Comparison of ENCODE assay signal across 9 cellular contexts in the genomic region with DNA sequence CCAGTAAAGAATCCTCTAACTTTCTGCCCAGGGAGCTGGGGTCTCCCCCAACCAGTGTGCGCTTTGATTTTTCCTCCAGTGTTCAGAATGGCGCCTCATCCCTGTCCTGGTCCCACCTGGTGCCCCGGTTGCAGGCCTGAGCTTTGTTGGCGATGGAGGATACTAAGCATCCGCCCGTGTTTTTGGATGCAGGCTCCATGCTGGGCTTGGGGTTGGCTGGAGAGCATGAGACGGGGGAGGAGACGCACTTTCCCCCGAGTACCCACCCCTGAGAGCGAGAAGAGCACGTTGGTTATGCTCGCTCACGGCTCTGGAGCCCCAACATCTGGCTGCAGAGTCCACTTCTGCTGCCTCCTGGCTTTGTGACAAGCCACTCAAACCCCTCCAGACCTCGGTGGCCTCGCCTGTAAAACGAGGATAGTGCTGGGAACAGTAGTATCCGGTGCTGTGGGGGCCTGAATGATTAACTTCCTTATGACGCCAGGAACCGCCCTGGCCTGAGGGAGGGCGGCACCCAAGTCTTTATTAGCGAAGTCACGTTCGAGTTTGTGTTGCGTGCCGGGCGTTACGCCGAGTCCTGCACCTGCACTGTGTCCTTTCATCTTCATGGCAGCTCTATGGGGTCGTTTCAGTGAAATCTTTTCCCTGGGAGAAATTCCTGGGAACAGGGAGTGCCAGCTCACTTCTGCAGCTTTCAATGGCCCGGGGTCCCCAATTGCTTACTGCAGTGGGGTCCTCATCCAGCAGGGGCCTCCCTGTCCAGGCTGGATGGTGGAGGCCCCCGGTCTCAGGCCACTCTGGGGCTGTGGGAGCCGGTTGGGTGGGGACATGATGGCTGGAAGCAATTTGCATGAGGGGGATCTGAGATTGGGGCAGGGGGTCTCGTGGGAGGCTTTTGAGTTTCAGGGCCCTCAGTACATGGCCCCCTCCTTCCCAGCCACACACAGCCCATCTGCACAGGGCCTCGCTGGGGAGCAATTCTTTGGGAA. TPM values are rescaled to one million over a fixed set of nuclear protein-coding genes. Genes with fewer than 3 reads are reported as not detected.
DNase-seq lines count a peak whose midpoint lies in the region; ATAC-seq, FAIRE-seq and TF ChIP-seq lines count a peak whose summit lies in the region.
"Had no signal": no experiment of that assay in that cellular context is flagged by ENCODE, and none has a peak within 500 bp of the region (broad histone marks: within the 10 kb centered on the region; RNA-seq: fewer than 3 reads in every experiment).

No MANE protein-coding gene starts in this region.

- no peaks in the 10 kb centered on the region for H3K27me3 ChIP-seq in ascending aorta

- peaks cover 2% of the 10 kb centered on the region for H3K36me3 Mint-ChIP-seq in activated naive CD8-positive, alpha-beta T cell treated with anti-CD3 and anti-CD28 coated beads, Interleukin-2, amount 50 U/mL, for 24 hours (ENCODE audit: low read depth)
- no peaks in the 10 kb centered on the region for H3K36me3 Mint-ChIP-seq in stimulated activated effector memory CD8-positive, alpha-beta T cell treated with anti-CD3 and anti-CD28 coated beads, Interleukin-12 subunit alpha, Interleukin-12 subunit beta, amount 100 ng/mL, for 72 hours

- ATAC-seq in activated naive CD8-positive, alpha-beta T cell treated with anti-CD3 and anti-CD28 coated beads, Interleukin-2, amount 50 U/mL, for 24 hours: peak; percentile 13
- ATAC-seq in stimulated activated effector memory CD8-positive, alpha-beta T cell treated with anti-CD3 and anti-CD28 coated beads, Interleukin-12 subunit alpha, Interleukin-12 subunit beta, amount 100 ng/mL, for 72 hours: peak; percentile 15
- ATAC-seq in HG03095 (IDR thresholded peaks at IDR 0.05; ENCODE audit: unreplicated experiment) (no peak), GM21529 (IDR thresholded peaks at IDR 0.05; ENCODE audit: unreplicated experiment) (no peak)

- intact Hi-C loops in ascending aorta (cut with DNase I): no loop called here

- DNase-seq in HTR-8/SVneo (ENCODE audit: insufficient read length, low spot score) (no peak), iris pigment epithelial cell (ENCODE audit: low read depth) (peak; percentile 16), ascending aorta (ENCODE audit: low spot score in 2 of 2) (no peak)
- DNase-seq in activated naive CD8-positive, alpha-beta T cell treated with anti-CD3 and anti-CD28 coated beads, Interleukin-2, amount 50 U/mL, for 24 hours: no peak
- DNase-seq in stimulated activated effector memory CD8-positive, alpha-beta T cell treated with anti-CD3 and anti-CD28 coated beads, Interleukin-12 subunit alpha, Interleukin-12 subunit beta, amount 100 ng/mL, for 72 hours (ENCODE audit: low spot score in 2 of 2): no peak
- no peak for DNase-seq in stimulated activated CD4-positive, alpha-beta T cell treated with anti-CD3 and anti-CD28 coated beads, Interleukin-12 subunit alpha, Interleukin-12 subunit beta, amount 100 ng/mL, for 4 hours

- no peak overlapping the region for H3K27ac Mint-ChIP-seq in activated naive CD8-positive, alpha-beta T cell treated with anti-CD3 and anti-CD28 coated beads, Interleukin-2, amount 50 U/mL, for 24 hours
- no peak overlapping the region for H3K27ac Mint-ChIP-seq in stimulated activated effector memory CD8-positive, alpha-beta T cell treated with anti-CD3 and anti-CD28 coated beads, Interleukin-12 subunit alpha, Interleukin-12 subunit beta, amount 100 ng/mL, for 72 hours

- no peak overlapping the region for H3K4me3 Mint-ChIP-seq in activated naive CD8-positive, alpha-beta T cell treated with anti-CD3 and anti-CD28 coated beads, Interleukin-2, amount 50 U/mL, for 24 hours
- no peak overlapping the region for H3K4me3 Mint-ChIP-seq in stimulated activated effector memory CD8-positive, alpha-beta T cell treated with anti-CD3 and anti-CD28 coated beads, Interleukin-12 subunit alpha, Interleukin-12 subunit beta, amount 100 ng/mL, for 72 hours

- no peak overlapping the region for H3K27ac ChIP-seq in ascending aorta
- H3K27ac ChIP-seq: SK-N-MC had no signal

- FAIRE-seq in HTR-8/SVneo (lab: Jason Lieb, UNC): peak; percentile 36

- no peaks in the 10 kb centered on the region for H3K9me3 ChIP-seq in ascending aorta

- H3K4me1 ChIP-seq in ascending aorta: no peaks in the 10 kb centered on the region

- peaks cover 2% of the 10 kb centered on the region for H3K27me3 Mint-ChIP-seq in activated naive CD8-positive, alpha-beta T cell treated with anti-CD3 and anti-CD28 coated beads, Interleukin-2, amount 50 U/mL, for 24 hours

- peak overlapping the region in 1 of 2 donors; percentile 5 for H3K4me3 ChIP-seq in ascending aorta
- H3K4me3 ChIP-seq: SK-N-MC had no signal

- no peak for TF ChIP-seq CTCF in ascending aorta (IDR thresholded peaks at IDR 0.05)

- H3K36me3 ChIP-seq in ascending aorta: no peaks in the 10 kb centered on the region

- no peaks in the 10 kb centered on the region for H3K9me3 Mint-ChIP-seq in activated naive CD8-positive, alpha-beta T cell treated with anti-CD3 and anti-CD28 coated beads, Interleukin-2, amount 50 U/mL, for 24 hours
- no peaks in the 10 kb centered on the region for H3K9me3 Mint-ChIP-seq in stimulated activated effector memory CD8-positive, alpha-beta T cell treated with anti-CD3 and anti-CD28 coated beads, Interleukin-12 subunit alpha, Interleukin-12 subunit beta, amount 100 ng/mL, for 72 hours

- peaks cover 3% of the 10 kb centered on the region for H3K4me1 Mint-ChIP-seq in activated naive CD8-positive, alpha-beta T cell treated with anti-CD3 and anti-CD28 coated beads, Interleukin-2, amount 50 U/mL, for 24 hours
- H3K4me1 Mint-ChIP-seq in stimulated activated effector memory CD8-positive, alpha-beta T cell treated with anti-CD3 and anti-CD28 coated beads, Interleukin-12 subunit alpha, Interleukin-12 subunit beta, amount 100 ng/mL, for 72 hours: no peaks in the 10 kb centered on the region

RNA-seq across cellular contexts. Expression of gene MRGPRD, which starts 25.5 kb away (rescaled TPM):
- total RNA-seq in ascending aorta: not detected

RNA-seq across cellular contexts. Expression of gene IGHMBP2, which starts 51.6 kb away (rescaled TPM):
- 52.0 TPM for total RNA-seq in ascending aorta

RNA-seq across cellular contexts. Expression of gene MRPL21, which starts 51.6 kb away (rescaled TPM):
- total RNA-seq in ascending aorta: 14.2 TPM

RNA-seq across cellular contexts. Expression of gene MRGPRF, which starts 57.8 kb away (rescaled TPM):
- 209 TPM for total RNA-seq in ascending aorta

Comparison
In these comparisons a context has a peak if more than half of its experiments do, and no peak if none do; other contexts are left out.
1. ATAC-seq: peak in activated naive CD8-positive, alpha-beta T cell treated with anti-CD3 and anti-CD28 coated beads, Interleukin-2, amount 50 U/mL, for 24 hours (single experiment) and stimulated activated effector memory CD8-positive, alpha-beta T cell treated with anti-CD3 and anti-CD28 coated beads, Interleukin-12 subunit alpha, Interleukin-12 subunit beta, amount 100 ng/mL, for 72 hours (single experiment); none in HG03095 (single experiment) and GM21529 (single experiment).